ENCODE assay signal across 14 cellular contexts in the genomic region with DNA sequence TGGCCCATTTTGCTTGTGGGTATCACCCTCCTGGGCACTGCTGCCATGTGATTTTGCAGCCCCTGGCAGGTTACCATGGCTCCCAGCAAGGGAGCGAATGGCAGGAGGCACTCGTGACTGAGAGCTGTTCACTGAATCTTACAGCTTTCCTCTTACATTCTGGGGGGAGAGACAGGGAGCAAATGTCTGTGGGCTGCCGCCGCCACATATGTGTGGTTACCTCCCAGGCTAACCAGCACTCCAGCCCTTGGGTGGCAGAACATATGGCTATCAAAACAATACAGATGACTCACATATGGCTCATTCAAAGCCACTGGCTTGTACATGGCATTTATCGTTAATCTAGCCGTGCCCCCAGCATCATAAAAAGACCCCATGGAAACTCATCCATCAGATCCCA. TPM values are rescaled to one million over a fixed set of nuclear protein-coding genes. Genes with fewer than 3 reads are reported as not detected.
A peak's percentile ranks its signal among the peaks of the same experiment; 100 is the strongest.
DNase-seq lines count a peak whose midpoint lies in the region; ATAC-seq and TF ChIP-seq lines count a peak whose summit lies in the region.
"Had no signal": no experiment of that assay in that cellular context is flagged by ENCODE, and none has a peak within 500 bp of the region (broad histone marks: within the 10 kb centered on the region; RNA-seq: fewer than 3 reads in every experiment).

No MANE protein-coding gene starts in this region.

- DNase-seq in AG04449 (ENCODE audit: low read depth, low spot score) (peak; percentile 58), adipocyte (ENCODE audit: low read depth) (peak; percentile 29), glutamatergic neuron (no peak), NOMO-1 treated with DMSO at 0.1 percent for 48 hours (lab: John Stamatoyannopoulos, UW; ENCODE audit: unreplicated experiment) (no peak)
- no peak for DNase-seq in activated CD8-positive, alpha-beta memory T cell treated with anti-CD3 and anti-CD28 coated beads for 24 hours
- DNase-seq: activated CD4-positive, alpha-beta T cell treated with anti-CD3 and anti-CD28 coated beads for 36 hours; activated effector memory CD4-positive, alpha-beta T cell treated with Interleukin-2 at 50 U/mL for 16 hours; dermis blood vessel endothelial cell; Karpas-422; right cardiac atrium had no signal

- H3K27me3 Mint-ChIP-seq in glutamatergic neuron (ENCODE audit: unreplicated experiment) = peaks cover 4% of the 10 kb centered on the region
- H3K27me3 Mint-ChIP-seq: activated CD4-positive, alpha-beta T cell treated with anti-CD3 and anti-CD28 coated beads for 36 hours had no signal

- no peak overlapping the region for H3K27ac ChIP-seq in HEK293 (ENCODE audit: extremely low read depth, low read depth, low read length)
- H3K27ac ChIP-seq: tibial nerve had no signal

- H3K36me3 ChIP-seq in HEK293 (ENCODE audit: control insufficient read depth in 2 of 2, insufficient read depth in 1 of 2, low read length in 2 of 2) = peaks cover 31 to 97% of the 10 kb centered on the region in 2 experiments; a peak in 2 of 3 replicates
- peaks cover 98% of the 10 kb centered on the region for H3K36me3 ChIP-seq in adipocyte (ENCODE audit: control insufficient read depth, insufficient read depth, low read length, severe bottlenecking)

- H3K27ac Mint-ChIP-seq in glutamatergic neuron (ENCODE audit: unreplicated experiment) = peak overlapping the region; percentile 92
- H3K27ac Mint-ChIP-seq: activated CD4-positive, alpha-beta T cell treated with anti-CD3 and anti-CD28 coated beads for 36 hours had no signal

- H3K4me3 ChIP-seq in AG04449 (ENCODE audit: low read depth, low read length) = no peak overlapping the region
- no peak overlapping the region for H3K4me3 ChIP-seq in HEK293 (ENCODE audit: low read depth, low read length)
- H3K4me3 ChIP-seq in adipocyte (ENCODE audit: low read length) = no peak overlapping the region
- H3K4me3 ChIP-seq: tibial nerve had no signal

- H3K4me1 ChIP-seq in HEK293 (ENCODE audit: control insufficient read depth, insufficient read depth, low read length) = no peaks in the 10 kb centered on the region
- H3K4me1 ChIP-seq in adipocyte (ENCODE audit: control insufficient read depth, insufficient read depth, low read length) = no peaks in the 10 kb centered on the region
- H3K4me1 ChIP-seq: tibial nerve had no signal

- no peak overlapping the region for H3K9ac ChIP-seq in adipocyte (ENCODE audit: low read length)

- H3K4me1 Mint-ChIP-seq in glutamatergic neuron (ENCODE audit: low read depth, unreplicated experiment) = peaks cover 16% of the 10 kb centered on the region

- H3K4me3 Mint-ChIP-seq in glutamatergic neuron (ENCODE audit: unreplicated experiment) = peak overlapping the region; percentile 63
- H3K4me3 Mint-ChIP-seq: activated CD4-positive, alpha-beta T cell treated with anti-CD3 and anti-CD28 coated beads for 36 hours had no signal

- CTCF ChIA-PET in AG04449 (lab: Yijun Ruan, JAX) = interaction anchor here (1.4 to 1.8 kb wide), 2 partner anchors 14 to 18 kb away, joined by 4 to 8 read pairs; no protein-coding TSS in a partner anchor
- CTCF ChIA-PET in HEK293 (lab: Yijun Ruan, JAX) = interaction anchor here (0.6 to 2.8 kb wide), 2 partner anchors 14 to 336 kb away, joined by 3 to 12 read pairs; no protein-coding TSS in a partner anchor

- no peaks in the 10 kb centered on the region for H3K27me3 ChIP-seq in adipocyte (replicated peaks; ENCODE audit: control insufficient read depth, insufficient read depth, low read length)
- H3K27me3 ChIP-seq: tibial nerve had no signal

- H3K9me3 Mint-ChIP-seq in glutamatergic neuron (ENCODE audit: unreplicated experiment) = peaks cover 8% of the 10 kb centered on the region

- POLR2A ChIA-PET in AG04449 (lab: Yijun Ruan, JAX) = interaction anchor here (0.7 to 1.0 kb wide), 2 partner anchors 10 to 16 kb away, joined by 4 read pairs; no protein-coding TSS in a partner anchor
- POLR2A ChIA-PET in HEK293 (lab: Yijun Ruan, JAX) = no interaction called here

- no peak for TF ChIP-seq CTCF in AG04449 (IDR thresholded peaks at IDR 0.05; ENCODE audit: insufficient read depth, low read length, missing control alignments)
- no peak for TF ChIP-seq CTCF in HEK293 (tag by site-specific recombination; IDR thresholded peaks at IDR 0.05)
- no peak for TF ChIP-seq CTCF in glutamatergic neuron (IDR thresholded peaks at IDR 0.05; ENCODE audit: partially characterized antibody, unreplicated experiment)

- H3K36me3 Mint-ChIP-seq in glutamatergic neuron (ENCODE audit: unreplicated experiment) = peaks cover 35% of the 10 kb centered on the region

- ATAC-seq in GM21423 (IDR thresholded peaks at IDR 0.05; ENCODE audit: unreplicated experiment) (no peak), GM18861 (IDR thresholded peaks at IDR 0.05; ENCODE audit: unreplicated experiment) (no peak)
- ATAC-seq: activated CD4-positive, alpha-beta T cell treated with anti-CD3 and anti-CD28 coated beads for 36 hours; right cardiac atrium had no signal

- H3K9me3 ChIP-seq in HEK293 (ENCODE audit: control insufficient read depth, insufficient read depth, low read depth, low read length) (no peaks in the 10 kb centered on the region), adipocyte (ENCODE audit: control insufficient read depth, low read length) (no peaks in the 10 kb centered on the region)

TF ChIP-seq in HEK293, 187 proteins besides CTCF, POLR2A, EP300 and RAD21:
- no peak for TF ChIP-seq BCL11A (tag by site-specific recombination; IDR thresholded peaks at IDR 0.05; ENCODE audit: low read depth)
- peak; percentile 70 for TF ChIP-seq GLIS1 (tag by site-specific recombination; IDR thresholded peaks at IDR 0.05)
- TF ChIP-seq EGR2 (tag by site-specific recombination; IDR thresholded peaks at IDR 0.05; ENCODE audit: low read depth) = peak; percentile 36; the same call in 1 of the 2 replicates
- TF ChIP-seq ZFHX2 (tag by site-specific recombination; conservative IDR thresholded peaks at IDR 0.05) = peak; percentile 43; the same call in 1 of the 2 replicates
TF ChIP-seq in HEK293: peak in this region for 3.

RNA-seq across cellular contexts. Expression of a gene that starts 19.8 kb away (rescaled TPM):
- total RNA-seq in glutamatergic neuron (ENCODE audit: unreplicated experiment) = 106 TPM

RNA-seq across cellular contexts. Expression of a gene that starts 20.0 kb away (rescaled TPM):
- 22.9 TPM for total RNA-seq in glutamatergic neuron (ENCODE audit: unreplicated experiment)

Comparison
In these comparisons a context has a peak if more than half of its experiments do, and no peak if none do; other contexts are left out.
1. DNase-seq: peak in AG04449 (single experiment) and adipocyte (single experiment); none in glutamatergic neuron (single experiment), NOMO-1 treated with DMSO at 0.1 percent for 48 hours (single experiment) and activated CD8-positive, alpha-beta memory T cell treated with anti-CD3 and anti-CD28 coated beads for 24 hours (single experiment).